1 cellular context compared by ENCODE assay signal in the genomic region with DNA sequence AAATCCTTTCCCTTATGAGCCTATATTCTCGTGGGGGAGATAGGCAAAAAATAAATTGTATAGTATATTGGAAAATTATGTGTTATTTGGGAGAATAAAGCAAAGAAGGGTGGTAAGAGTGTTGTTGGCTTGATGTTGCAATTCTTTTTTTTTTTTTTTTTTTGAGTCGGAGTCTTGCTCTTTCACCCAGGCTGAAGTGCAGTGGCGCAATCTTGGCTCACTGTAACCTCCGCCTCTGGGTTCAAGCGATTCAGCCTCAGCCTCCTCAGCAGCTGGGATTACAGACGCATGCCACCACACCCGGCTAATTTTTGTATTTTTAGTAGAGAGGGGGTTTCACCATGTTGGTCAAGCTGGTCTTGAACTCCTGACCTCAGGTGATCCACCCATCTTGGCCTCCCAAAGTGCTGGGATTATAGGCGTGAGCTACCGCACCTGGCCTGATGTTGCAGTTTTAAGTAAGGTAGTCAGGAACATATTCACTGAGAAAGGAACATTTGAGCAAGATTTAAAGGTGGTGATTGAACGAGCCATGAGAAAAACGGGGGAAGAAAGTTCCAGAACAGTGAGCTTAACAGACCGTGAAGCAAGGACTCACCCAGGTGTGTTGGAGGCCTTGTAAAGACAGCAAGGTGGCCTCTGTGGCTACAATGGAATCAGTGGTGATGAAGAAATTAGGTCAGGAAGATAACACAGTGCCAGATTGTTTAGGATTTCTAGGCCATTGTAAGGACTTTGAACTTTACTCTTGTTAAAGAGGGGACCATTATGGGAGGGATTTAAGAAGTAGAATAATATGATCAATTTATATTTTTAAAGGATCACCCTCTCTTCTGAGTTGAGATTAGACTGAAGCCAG.
A peak's percentile ranks its signal among the peaks of the same experiment; 100 is the strongest.
TF ChIP-seq lines count a peak whose summit lies in the region.

No MANE protein-coding gene starts in this region.

TF ChIP-seq in HepG2, 621 proteins besides CTCF, POLR2A, EP300 and RAD21 (continued from another document):
- no peak for TF ChIP-seq ZSCAN5A (CRISPR knock-in tag; IDR thresholded peaks at IDR 0.05; ENCODE audit: borderline replicate concordance)
- peak; percentile 79 for TF ChIP-seq CEBPB (IDR thresholded peaks at IDR 0.05; ENCODE audit: borderline replicate concordance, low read depth, low read length)
TF ChIP-seq in HepG2: peak in this region for 37.
